ENCODE assay signal across 8 cellular contexts in the genomic region with DNA sequence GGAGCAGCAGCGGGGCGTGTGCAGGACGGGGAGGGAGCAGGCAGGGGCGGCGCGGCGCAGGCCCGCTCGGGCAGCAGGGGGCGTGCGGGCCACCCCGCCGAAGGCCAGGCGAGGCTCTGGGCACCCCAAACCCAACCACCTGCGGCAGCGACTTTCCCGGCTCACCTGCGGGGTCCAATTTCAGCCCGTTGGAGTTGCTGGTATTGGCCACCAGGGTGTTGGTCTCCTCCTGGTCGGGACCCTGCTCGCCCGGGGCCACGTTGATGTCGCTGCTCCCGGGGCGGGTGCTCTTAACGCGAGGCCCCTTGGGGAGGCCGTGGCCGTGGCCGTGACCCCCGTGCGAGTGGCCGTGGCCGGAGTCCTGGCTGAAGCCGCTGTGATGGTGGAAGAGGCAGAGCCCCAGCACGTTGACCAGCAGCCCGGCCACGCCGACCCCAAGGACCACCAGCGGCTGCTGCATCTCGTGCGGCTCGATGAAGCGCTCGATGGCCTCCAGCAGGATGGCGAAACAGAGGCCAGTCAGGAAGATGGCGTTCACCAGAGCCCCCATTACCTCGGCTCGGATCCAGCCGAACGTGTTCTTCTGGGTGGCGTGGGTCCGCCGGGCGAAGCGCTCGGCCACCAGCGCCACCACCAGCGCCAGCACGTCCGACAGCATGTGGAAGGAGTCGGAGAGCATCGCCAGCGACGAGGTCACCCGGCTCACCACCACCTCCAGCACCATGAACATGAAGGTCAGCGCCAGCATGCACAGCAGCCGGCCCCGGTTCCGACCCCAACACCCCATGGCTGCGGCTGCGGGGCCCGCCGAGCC. TPM values are rescaled to one million over a fixed set of nuclear protein-coding genes. Genes with fewer than 3 reads are reported as not detected.
DNase-seq lines count a peak whose midpoint lies in the region; ATAC-seq and TF ChIP-seq lines count a peak whose summit lies in the region.

No MANE protein-coding gene starts in this region.

- H3K27me3 Mint-ChIP-seq in CD8-positive, alpha-beta memory T cell, result no peaks in the 10 kb centered on the region
- H3K27me3 Mint-ChIP-seq in activated T-cell treated with anti-CD3 and anti-CD28 coated beads, Interleukin-2, amount 50 U/mL, for 4 hours (ENCODE audit: low read depth), result no peaks in the 10 kb centered on the region
- no peaks in the 10 kb centered on the region for H3K27me3 Mint-ChIP-seq in naive B cell
- H3K27me3 Mint-ChIP-seq in stimulated activated memory B cell treated with anti-CD40 and anti-IgM and Interleukin-4, amounts not matched to agents 10 μg/mL and 1 μg/mL and 100 μg/mL, for 72 hours, result no peaks in the 10 kb centered on the region

- POLR2A ChIA-PET in CD8-positive, alpha-beta memory T cell (lab: Charles Lee), result interaction anchor here (0.7 to 1.6 kb wide), 5 partner anchors 27 to 318 kb away, joined by 3 to 4 read pairs (median 3); no protein-coding TSS in a partner anchor
- POLR2A ChIA-PET in OCI-LY7 (lab: Charles Lee), result interaction anchor here (0.8 to 1.0 kb wide), 2 partner anchors 11 to 1171 kb away, joined by 4 to 6 read pairs; no protein-coding TSS in a partner anchor

- H3K4me1 Mint-ChIP-seq in CD8-positive, alpha-beta memory T cell, result peaks cover 50 to 73% (median 60%) of the 10 kb centered on the region in 3 donors
- H3K4me1 Mint-ChIP-seq in activated T-cell treated with anti-CD3 and anti-CD28 coated beads, Interleukin-2, amount 50 U/mL, for 4 hours (ENCODE audit: low read depth), result peaks cover 43% of the 10 kb centered on the region
- peaks cover 20 to 33% (median 23%) of the 10 kb centered on the region in 3 donors for H3K4me1 Mint-ChIP-seq in naive B cell
- peaks cover 36% of the 10 kb centered on the region for H3K4me1 Mint-ChIP-seq in stimulated activated memory B cell treated with anti-CD40 and anti-IgM and Interleukin-4, amounts not matched to agents 10 μg/mL and 1 μg/mL and 100 μg/mL, for 72 hours

- ATAC-seq in GM19351 (IDR thresholded peaks at IDR 0.05; ENCODE audit: unreplicated experiment) (peak; percentile 37), HG03469 (IDR thresholded peaks at IDR 0.05; ENCODE audit: unreplicated experiment) (peak; percentile 26), naive B cell (ENCODE audit: low read depth in 2 of 2) (peak; percentile 34 to 38)
- peak; percentile 48 to 57 for ATAC-seq in activated T-cell treated with anti-CD3 and anti-CD28 coated beads, Interleukin-2, amount 50 U/mL, for 4 hours
- ATAC-seq in stimulated activated memory B cell treated with anti-CD40 and anti-IgM and Interleukin-4, amounts not matched to agents 10 μg/mL and 1 μg/mL and 100 μg/mL, for 72 hours, result peak; percentile 62

- no TSS peak for BruUV-seq in OCI-LY7 (replicated peaks; lab: Mats Ljungman, UMichigan)

- peak overlapping the region; percentile 99 for H3K4me2 ChIP-seq in OCI-LY7 (ENCODE audit: low read length)

- peak overlapping the region; percentile 77 for H3K27ac ChIP-seq in CD8-positive, alpha-beta memory T cell (ENCODE audit: low read depth, low read length)
- H3K27ac ChIP-seq in OCI-LY7 (ENCODE audit: low read depth, low read length, poor library complexity, severe bottlenecking) (peak overlapping the region; percentile 81), esophagus squamous epithelium (peak overlapping the region; percentile 94 to 97 (median 97))

- DNase-seq in CD8-positive, alpha-beta memory T cell, result peak; percentile 69 to 83 (median 77)
- DNase-seq in OCI-LY7 (ENCODE audit: low spot score) (peak; percentile 79), esophagus squamous epithelium (lab: John Stamatoyannopoulos, UW) (peak; percentile 14), naive B cell (peak; percentile 74)
- DNase-seq in activated T-cell treated with anti-CD3 and anti-CD28 coated beads, Interleukin-2, amount 50 U/mL, for 4 hours, result peak; percentile 61

- H3K9me2 ChIP-seq in OCI-LY7 (ENCODE audit: insufficient read depth, low read length), result no peaks in the 10 kb centered on the region

- peaks cover 26% of the 10 kb centered on the region for H3K4me1 ChIP-seq in CD8-positive, alpha-beta memory T cell (ENCODE audit: insufficient read depth, low read length)
- H3K4me1 ChIP-seq in OCI-LY7 (ENCODE audit: insufficient read depth, low read length, poor library complexity, severe bottlenecking), result peaks cover 40% of the 10 kb centered on the region
- peaks cover 3 to 67% (median 21%) of the 10 kb centered on the region in 3 donors for H3K4me1 ChIP-seq in esophagus squamous epithelium

- no CpG with 5 or more reads among the region's 75 CpGs for WGBS in esophagus squamous epithelium, 2 donors

- H3K27ac Mint-ChIP-seq in CD8-positive, alpha-beta memory T cell, result peak overlapping the region; percentile 87 to 97 (median 94)
- H3K27ac Mint-ChIP-seq in naive B cell, result peak overlapping the region in 5 of 6 donors; percentile 66 to 93 (median 89)
- H3K27ac Mint-ChIP-seq in stimulated activated memory B cell treated with anti-CD40 and anti-IgM and Interleukin-4, amounts not matched to agents 10 μg/mL and 1 μg/mL and 100 μg/mL, for 72 hours, result peak overlapping the region; percentile 86

- peak overlapping the region; percentile 90 for H3K4me3 ChIP-seq in CD8-positive, alpha-beta memory T cell (ENCODE audit: low read length)
- H3K4me3 ChIP-seq in OCI-LY7 (ENCODE audit: low read depth, low read length, poor library complexity, severe bottlenecking) (peak overlapping the region; percentile 83), esophagus squamous epithelium (peak overlapping the region; percentile 87 to 99 (median 91))

- no peaks in the 10 kb centered on the region for H3K27me3 ChIP-seq in CD8-positive, alpha-beta memory T cell (ENCODE audit: insufficient read depth, low read length, poor library complexity, severe bottlenecking)
- no peaks in the 10 kb centered on the region for H3K27me3 ChIP-seq in esophagus squamous epithelium

- peak overlapping the region; percentile 90 to 97 (median 96) for H3K4me3 Mint-ChIP-seq in CD8-positive, alpha-beta memory T cell
- H3K4me3 Mint-ChIP-seq in activated T-cell treated with anti-CD3 and anti-CD28 coated beads, Interleukin-2, amount 50 U/mL, for 4 hours, result peak overlapping the region; percentile 94
- H3K4me3 Mint-ChIP-seq in naive B cell, result peak overlapping the region; percentile 85 to 95 (median 92)
- peak overlapping the region; percentile 92 for H3K4me3 Mint-ChIP-seq in stimulated activated memory B cell treated with anti-CD40 and anti-IgM and Interleukin-4, amounts not matched to agents 10 μg/mL and 1 μg/mL and 100 μg/mL, for 72 hours

- H3K9me3 ChIP-seq in CD8-positive, alpha-beta memory T cell (ENCODE audit: low read length), result no peaks in the 10 kb centered on the region
- H3K9me3 ChIP-seq in OCI-LY7 (ENCODE audit: low read length) (no peaks in the 10 kb centered on the region), esophagus squamous epithelium (no peaks in the 10 kb centered on the region)

- TF ChIP-seq CTCF in OCI-LY7 (conservative IDR thresholded peaks at IDR 0.05; ENCODE audit: low read length) (peak; percentile 82), esophagus squamous epithelium (IDR thresholded peaks at IDR 0.05) (peak; percentile 76 to 87 (median 85))

- CTCF ChIA-PET in CD8-positive, alpha-beta memory T cell (lab: Charles Lee), result interaction anchor here (0.7 to 2.8 kb wide), 9 partner anchors 10 to 103 kb away, joined by 3 to 15 read pairs (median 4); no protein-coding TSS in a partner anchor
- CTCF ChIA-PET in OCI-LY7 (lab: Charles Lee; ENCODE audit: unreplicated experiment), result interaction anchor here (0.5 kb wide), 1 partner anchor 657 kb away, joined by 3 read pairs; no protein-coding TSS in a partner anchor

- intact Hi-C loops in OCI-LY7 (cut with micrococcal nuclease; ENCODE audit: unreplicated experiment), result loop anchor here (1.0 to 10.0 kb wide), 6 partner anchors 63 to 1751 kb away; a partner anchor contains a TSS
- intact Hi-C loops in esophagus squamous epithelium (cut with DNase I), result loop anchor here (5.0 kb wide), 1 partner anchor 74 kb away; no protein-coding TSS in a partner anchor

- H3K9me3 Mint-ChIP-seq in CD8-positive, alpha-beta memory T cell, result no peaks in the 10 kb centered on the region
- no peaks in the 10 kb centered on the region for H3K9me3 Mint-ChIP-seq in activated T-cell treated with anti-CD3 and anti-CD28 coated beads, Interleukin-2, amount 50 U/mL, for 4 hours
- no peaks in the 10 kb centered on the region for H3K9me3 Mint-ChIP-seq in naive B cell
- H3K9me3 Mint-ChIP-seq in stimulated activated memory B cell treated with anti-CD40 and anti-IgM and Interleukin-4, amounts not matched to agents 10 μg/mL and 1 μg/mL and 100 μg/mL, for 72 hours, result no peaks in the 10 kb centered on the region

- peaks cover 5 to 31% (median 10%) of the 10 kb centered on the region in 3 donors for H3K36me3 Mint-ChIP-seq in CD8-positive, alpha-beta memory T cell
- peaks cover 15% of the 10 kb centered on the region for H3K36me3 Mint-ChIP-seq in activated T-cell treated with anti-CD3 and anti-CD28 coated beads, Interleukin-2, amount 50 U/mL, for 4 hours (ENCODE audit: insufficient read depth)
- H3K36me3 Mint-ChIP-seq in naive B cell, result no peaks in the 10 kb centered on the region
- H3K36me3 Mint-ChIP-seq in stimulated activated memory B cell treated with anti-CD40 and anti-IgM and Interleukin-4, amounts not matched to agents 10 μg/mL and 1 μg/mL and 100 μg/mL, for 72 hours, result peaks cover 7% of the 10 kb centered on the region

- H3K36me3 ChIP-seq in CD8-positive, alpha-beta memory T cell (ENCODE audit: insufficient read depth, low read length), result peaks cover 7% of the 10 kb centered on the region
- H3K36me3 ChIP-seq in OCI-LY7 (ENCODE audit: insufficient read depth, low read length) (peaks cover 29% of the 10 kb centered on the region), esophagus squamous epithelium (peaks cover 0 to 27% (median 0%) of the 10 kb centered on the region in 3 donors)

- TF ChIP-seq POLR2A in esophagus squamous epithelium (IDR thresholded peaks at IDR 0.05), result peak in 1 of 4 donors; percentile 40

- peaks cover 12% of the 10 kb centered on the region for H4K20me1 ChIP-seq in OCI-LY7 (ENCODE audit: insufficient read depth, low read length)

- peak overlapping the region; percentile 47; the same call in 1 of the 2 replicates for H2AFZ ChIP-seq in OCI-LY7 (ENCODE audit: low read length)

- peaks cover 25% of the 10 kb centered on the region for H3K79me2 ChIP-seq in OCI-LY7 (ENCODE audit: insufficient read depth, low read depth, low read length)

RNA-seq across cellular contexts. Expression of a gene that starts 0.9 kb away (rescaled TPM):
- 10 to 100 TPM; 16.5 to 17.1 TPM for total RNA-seq in CD8-positive, alpha-beta memory T cell
- polyA plus RNA-seq in CD8-positive, alpha-beta memory T cell, result 3.4 TPM
- 6.1 and 6.5 TPM in 2 replicates for total RNA-seq in OCI-LY7 (2014; rRNA removed; shearing (Covaris generic))
- total RNA-seq in OCI-LY7 (2022) (6.3 and 7.9 TPM in 2 replicates), esophagus squamous epithelium (10 to 100 TPM in 2 of 4 donors, 1 to 10 TPM in 2; 8.3 to 12.4 (median 10.3) TPM)
- 10 to 100 TPM; 16.7 to 17.9 (median 17.2) TPM for total RNA-seq in activated T-cell treated with anti-CD3 and anti-CD28 coated beads, Interleukin-2, amount 50 U/mL, for 4 hours
- 1 to 10 TPM in 2 of 6 donors, under 1 TPM in 4; 0.73 to 1.7 (median 1.00) TPM for polyA plus RNA-seq in naive B cell (ENCODE audit: low read depth in 6 of 6)

Comparison
In these comparisons a context has a peak if more than half of its experiments do, and no peak if none do; other contexts are left out.
1. Peak in every context shown above with its lines: DNase-seq, ATAC-seq, H3K4me3 ChIP-seq and H3K27ac ChIP-seq.
2. DNase-seq: peak in every context shown above with its lines; median percentile 79 in OCI-LY7; 77 in CD8-positive, alpha-beta memory T cell; 74 in naive B cell; 61 in activated T-cell treated with anti-CD3 and anti-CD28 coated beads, Interleukin-2, amount 50 U/mL, for 4 hours; 14 in esophagus squamous epithelium.